8 cellular contexts compared by ENCODE assay signal in the genomic region with DNA sequence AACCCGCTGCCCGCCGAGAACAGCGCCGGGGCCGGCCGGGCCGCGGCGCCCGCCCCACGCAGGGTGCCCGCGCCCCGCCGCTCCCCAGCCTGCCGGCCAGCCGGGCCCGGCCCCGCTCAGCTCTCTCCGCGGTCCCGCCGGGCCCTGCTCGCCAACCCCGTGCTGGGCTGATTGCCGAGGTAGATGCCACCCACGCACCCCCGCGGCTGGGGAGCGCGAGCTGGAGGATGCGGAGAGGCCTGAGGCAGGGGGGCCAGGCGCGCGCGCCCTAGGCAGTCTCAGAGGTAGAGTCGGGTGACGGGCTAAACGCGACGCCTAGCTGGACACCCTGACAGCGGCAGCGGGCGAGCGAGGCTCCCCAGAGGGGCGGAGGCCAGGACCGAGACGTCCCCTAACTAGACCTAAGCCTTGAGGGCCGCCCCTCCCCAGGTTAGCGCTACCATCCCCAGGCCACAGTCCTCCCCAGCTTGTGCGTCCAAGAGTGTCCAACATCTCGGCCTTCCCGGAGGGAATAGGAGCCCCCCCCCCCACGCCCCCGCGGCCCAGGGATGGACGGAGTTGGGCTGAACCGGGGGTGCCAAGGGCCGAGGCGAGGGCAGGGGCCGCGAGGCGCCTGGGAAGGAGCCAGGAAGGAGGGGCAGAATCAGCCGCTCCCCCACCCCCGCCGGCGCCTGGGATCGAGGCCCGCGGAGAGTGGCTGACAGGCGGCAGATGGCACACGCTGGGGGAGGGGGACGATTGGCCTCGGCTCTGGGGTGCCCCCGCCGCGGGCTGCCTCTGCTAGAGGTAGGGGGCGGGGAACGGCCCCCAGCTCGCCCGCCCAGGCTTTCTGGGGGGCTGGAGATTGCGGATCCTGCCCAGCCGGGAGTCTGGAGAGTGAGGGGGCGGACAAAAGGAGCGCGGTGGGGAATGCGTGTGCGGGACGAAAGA. TPM values are rescaled to one million over a fixed set of nuclear protein-coding genes. Genes with fewer than 3 reads are reported as not detected.
DNase-seq lines count a peak whose midpoint lies in the region; ATAC-seq, FAIRE-seq and TF ChIP-seq lines count a peak whose summit lies in the region.

No MANE protein-coding gene starts in this region.

- TF ChIP-seq RAD21 in GM12878 (IDR thresholded peaks at IDR 0.05; ENCODE audit: insufficient read depth, low read depth, low read length): no peak

- intact Hi-C loops in GM12878 (cut with micrococcal nuclease; ENCODE audit: unreplicated experiment): no loop called here

- no peaks in the 10 kb centered on the region for H3K9me1 ChIP-seq in keratinocyte (ENCODE audit: control insufficient read depth, extremely low read depth, insufficient read depth, low read length)

- FAIRE-seq in GM12878 (lab: Jason Lieb, UNC) (no peak), keratinocyte (lab: Jason Lieb, UNC) (no peak)

- H3K27ac ChIP-seq in GM12878 (ENCODE audit: control insufficient read depth, insufficient read depth) (no peak overlapping the region), keratinocyte (ENCODE audit: control insufficient read depth, insufficient read depth, low read length) (no peak overlapping the region)

- RAD21 ChIA-PET in GM12878 (lab: Charles Lee; ENCODE audit: unreplicated experiment): interaction anchor here (0.6 kb wide), 1 partner anchor 1655 kb away, joined by 4 read pairs; no protein-coding TSS in a partner anchor

- TF ChIP-seq EP300 in GM12878 (IDR thresholded peaks at IDR 0.05; ENCODE audit: borderline replicate concordance in 1 of 2, control insufficient read depth in 1 of 2, low read depth in 2 of 2, low read length in 2 of 2): no peak

- dilution Hi-C loops in keratinocyte (cut with MboI; ENCODE audit: extremely low pct_ligation_motif_present, low sequenced_read_pairs): no loop called here

- TF ChIP-seq POLR2A in GM12878 (IDR thresholded peaks at IDR 0.05; ENCODE audit: low read depth, low read length): no peak

- no peaks in the 10 kb centered on the region for H3K9me2 ChIP-seq in Loucy (replicated peaks; ENCODE audit: low read depth, low read length)

- H3K27me3 ChIP-seq in Loucy (ENCODE audit: insufficient read depth, low read length, poor library complexity, severe bottlenecking): no peaks in the 10 kb centered on the region
- peaks cover 10 to 19% of the 10 kb centered on the region in 2 experiments for H3K27me3 ChIP-seq in GM12878 (replicated peaks in 1 of 2; ENCODE audit: control insufficient read depth in 2 of 2, insufficient read depth in 2 of 2, low read length in 1 of 2)
- peaks cover 45% of the 10 kb centered on the region for H3K27me3 ChIP-seq in keratinocyte (ENCODE audit: control insufficient read depth, extremely low read depth, insufficient read depth, low read length)

- TF ChIP-seq CTCF in Loucy (conservative IDR thresholded peaks at IDR 0.05; ENCODE audit: low read length): no peak
- TF ChIP-seq CTCF in GM12878 (IDR thresholded peaks at IDR 0.05 in 2 of 3, conservative IDR thresholded peaks at IDR 0.05 in 1 of 3; ENCODE audit: control insufficient read depth in 2 of 3, extremely low read depth in 1 of 3, insufficient read depth in 1 of 3, low read depth in 3 of 3, low read length in 3 of 3): no peak
- TF ChIP-seq CTCF in keratinocyte (optimal IDR thresholded peaks at IDR 0.05 in 1 of 3, IDR thresholded peaks at IDR 0.05 in 1 of 3, conservative IDR thresholded peaks at IDR 0.05 in 1 of 3; ENCODE audit: extremely low read depth in 1 of 3, insufficient read depth in 2 of 3, low read length in 3 of 3): no peak

- DNase-seq in Ammon's horn (ENCODE audit: low spot score) (peak; percentile 40), GM12878 (ENCODE audit: low read depth, low spot score) (no peak), keratinocyte (ENCODE audit: low read depth, low spot score) (no peak), NOMO-1 (lab: John Stamatoyannopoulos, UW; ENCODE audit: unreplicated experiment in 2 of 2) (no peak), UCSD-AML1 (lab: John Stamatoyannopoulos, UW; ENCODE audit: unreplicated experiment) (no peak), NCI-H2196 treated with DMSO at 0.1 percent for 48 hours (lab: John Stamatoyannopoulos, UW; ENCODE audit: unreplicated experiment) (no peak)
- DNase-seq in stimulated activated CD4-positive, alpha-beta T cell treated with anti-CD3 and anti-CD28 coated beads, Interleukin-1b, Interleukin-23, amount 100 ng/mL, for 48 hours: peak; percentile 32

- H3K9me3 ChIP-seq in Loucy (ENCODE audit: insufficient read depth, low read depth, low read length) (no peaks in the 10 kb centered on the region), GM12878 (replicated peaks; ENCODE audit: control insufficient read depth, insufficient read depth, low read length) (no peaks in the 10 kb centered on the region), keratinocyte (ENCODE audit: control insufficient read depth, low read depth, low read length) (no peaks in the 10 kb centered on the region)

- H2AFZ ChIP-seq in Loucy (ENCODE audit: low read length) (peak overlapping the region; percentile 80), GM12878 (ENCODE audit: control insufficient read depth, low read depth, low read length) (no peak overlapping the region), keratinocyte (ENCODE audit: control insufficient read depth, low read length) (no peak overlapping the region)

- H3K36me3 ChIP-seq in Loucy (ENCODE audit: insufficient read depth, low read length): no peaks in the 10 kb centered on the region
- H3K36me3 ChIP-seq in GM12878 (ENCODE audit: control insufficient read depth in 2 of 2, insufficient read depth in 2 of 2, low read length in 1 of 2): no peaks in the 10 kb centered on the region
- no peaks in the 10 kb centered on the region for H3K36me3 ChIP-seq in keratinocyte (ENCODE audit: control insufficient read depth in 2 of 2, extremely low read depth in 1 of 2, insufficient read depth in 2 of 2, low read length in 2 of 2)

- peak; percentile 10 for ATAC-seq in GM12878

- H3K79me2 ChIP-seq in Loucy (ENCODE audit: insufficient read depth, low read length) (no peaks in the 10 kb centered on the region), GM12878 (ENCODE audit: control insufficient read depth, insufficient read depth, low read length) (no peaks in the 10 kb centered on the region), keratinocyte (ENCODE audit: control insufficient read depth, insufficient read depth, low read length) (no peaks in the 10 kb centered on the region)

- H4K20me1 ChIP-seq in Loucy (ENCODE audit: insufficient read depth, low read length, poor library complexity, severe bottlenecking) (no peaks in the 10 kb centered on the region), GM12878 (ENCODE audit: control insufficient read depth, insufficient read depth) (no peaks in the 10 kb centered on the region), keratinocyte (ENCODE audit: control insufficient read depth, extremely low read depth, insufficient read depth, low read length) (no peaks in the 10 kb centered on the region)

- peaks cover 4% of the 10 kb centered on the region for H3K4me1 ChIP-seq in Loucy (ENCODE audit: insufficient read depth, low read length, poor library complexity, severe bottlenecking)
- peaks cover 6% of the 10 kb centered on the region; the same call in 1 of the 2 replicates for H3K4me1 ChIP-seq in GM12878 (ENCODE audit: control insufficient read depth, insufficient read depth, low read length)
- peaks cover 2% of the 10 kb centered on the region for H3K4me1 ChIP-seq in keratinocyte (ENCODE audit: control insufficient read depth, extremely low read depth, insufficient read depth, low read length)

- SMC1A ChIA-PET in GM12878 (lab: Charles Lee; ENCODE audit: uncharacterized antibody, unreplicated experiment): no interaction called here

- H3K9ac ChIP-seq in Loucy (ENCODE audit: low read depth, low read length, poor library complexity, severe bottlenecking) (no peak overlapping the region), GM12878 (ENCODE audit: control insufficient read depth, insufficient read depth, low read length) (no peak overlapping the region), keratinocyte (ENCODE audit: control insufficient read depth, extremely low read depth, insufficient read depth, low read length) (no peak overlapping the region)

- H3K4me3 ChIP-seq in Loucy (ENCODE audit: low read length, poor library complexity, severe bottlenecking) (peak overlapping the region; percentile 58), GM12878 (no peak overlapping the region), keratinocyte (ENCODE audit: control insufficient read depth in 2 of 3, extremely low read depth in 1 of 3, insufficient read depth in 2 of 3, low read depth in 1 of 3, low read length in 3 of 3) (no peak overlapping the region)

- H3K4me2 ChIP-seq in Loucy (ENCODE audit: low read depth, low read length, poor library complexity, severe bottlenecking) (peak overlapping the region; percentile 71), GM12878 (ENCODE audit: control insufficient read depth, insufficient read depth) (peak overlapping the region; percentile 40; the same call in 1 of the 2 replicates), keratinocyte (ENCODE audit: control insufficient read depth, extremely low read depth, insufficient read depth, low read depth, low read length) (peak overlapping the region; percentile 22)

- POLR2A ChIA-PET in GM12878 (lab: Charles Lee): no interaction called here

- 10% methylated on average over 59 of the region's 90 CpGs for WGBS in GM12878 (ENCODE audit: insufficient coverage, insufficient replicate concordance, low lambda C conversion rate, missing lambda C conversion rate)

- no TSS peak for BruUV-seq in GM12878 (replicated peaks; lab: Mats Ljungman, UMichigan)

- in situ Hi-C loops in GM12878 (cut with MboI): no loop called here

- CTCF ChIA-PET in GM12878 (lab: Yijun Ruan, JAX): interaction anchor here (0.6 to 1.3 kb wide), 10 partner anchors 18 to 1199 kb away, joined by 3 to 6 read pairs (median 3); no protein-coding TSS in a partner anchor

- H3F3A ChIP-seq in Loucy (ENCODE audit: low read depth): no peaks in the 10 kb centered on the region

RNA-seq across cellular contexts. Expression of a gene that starts 2.6 kb away (rescaled TPM):
- total RNA-seq in GM12878 (2013; cell fraction: nucleolus; rRNA removed): not detected in 2 replicates
- total RNA-seq in GM12878 (2014; rRNA removed) (0.22 and 0.28 TPM in 2 replicates), GM12878 (2014; rRNA removed; fragmentation: Illumina TruSeq; extraction: Trizol) (0.09 and 0.14 TPM in 2 replicates), GM12878 (2021) (0.21 and 0.64 TPM in 2 replicates)
- not detected for polyA plus RNA-seq in GM12878 (2011; ENCODE audit: low read depth)
- polyA plus RNA-seq in GM12878 (2011; rRNA removed) (0.01 and 0.03 TPM in 2 replicates), GM12878 (2014; fragmentation: Illumina TruSeq; extraction: Trizol) (0.06 and 0.07 TPM in 2 replicates), GM12878 (2014; fragmentation: Nextera tagmentation; extraction: Ambion mirVana) (under 1 TPM; 0.05 to 0.35 TPM), GM12878 (2014; rRNA removed) (0.10 and 0.12 TPM in 2 replicates), GM12878 (2016; fragmentation: Nextera tagmentation; extraction: Ambion mirVana) (under 1 TPM; 0.09 to 0.18 TPM), keratinocyte (0.02 to 0.05 TPM in 2 of 3 replicates, not detected in the other)
- 0.03 TPM in 2 replicates for polyA plus RNA-seq in GM12878 (2011; cell fraction: cytosol; rRNA removed)
- 0.03 and 0.04 TPM in 2 replicates for polyA plus RNA-seq in GM12878 (2011; cell fraction: nucleus; rRNA removed)
- polyA plus RNA-seq in GM12878 (2012): 0.11 and 0.15 TPM in 2 replicates
- polyA minus RNA-seq in GM12878 (2011; rRNA and poly(A)+ RNA removed): 0.10 TPM in 1 of 2 replicates, not detected in the other
- polyA minus RNA-seq in GM12878 (2011; cell fraction: cytosol; rRNA and poly(A)+ RNA removed): not detected in 2 replicates
- polyA minus RNA-seq in GM12878 (2011; cell fraction: nucleus; rRNA and poly(A)+ RNA removed): 0.19 TPM in 1 of 2 replicates, not detected in the other
- polyA plus RNA-seq in keratinocyte (2011; ENCODE audit: low read depth): not detected
- polyA plus RNA-seq in keratinocyte (2011; cell fraction: cytosol; rRNA removed): 0.01 and 0.02 TPM in 2 replicates
- polyA plus RNA-seq in keratinocyte (2011; cell fraction: nucleus; rRNA removed): 0.03 TPM in 1 of 2 replicates, not detected in the other
- 0.04 TPM in 1 of 2 replicates, not detected in the other for polyA plus RNA-seq in keratinocyte (2012; ENCODE audit: low replicate concordance)
- 0.03 TPM in 1 of 3 replicates, not detected in the others for polyA minus RNA-seq in keratinocyte
- not detected for polyA minus RNA-seq in keratinocyte (2011; cell fraction: cytosol; rRNA and poly(A)+ RNA removed)
- not detected in 2 replicates for polyA minus RNA-seq in keratinocyte (2011; cell fraction: nucleus; rRNA and poly(A)+ RNA removed)

Comparison
In these comparisons a context has a peak if more than half of its experiments do, and no peak if none do; other contexts are left out.
1. DNase-seq: peak in Ammon's horn (single experiment) and stimulated activated CD4-positive, alpha-beta T cell treated with anti-CD3 and anti-CD28 coated beads, Interleukin-1b, Interleukin-23, amount 100 ng/mL, for 48 hours (single experiment); none in GM12878 (single experiment), keratinocyte (single experiment), NOMO-1 (0 of 2), UCSD-AML1 (single experiment) and NCI-H2196 treated with DMSO at 0.1 percent for 48 hours (single experiment).
2. Peak in every context shown above with its lines, with median percentiles within 50 percentile points of each other: H3K4me2 ChIP-seq.